ENCODE assay signal across 16 cellular contexts in genomic region chr17:59178266-59178665, GRCh38. TPM values are rescaled to one million over a fixed set of nuclear protein-coding genes. Genes with fewer than 3 reads are reported as not detected.
DNase-seq lines count a peak whose midpoint lies in the region; ATAC-seq and TF ChIP-seq lines count a peak whose summit lies in the region.
"Had no signal": no experiment of that assay in that cellular context is flagged by ENCODE, and none has a peak within 500 bp of the region (broad histone marks: within the 10 kb centered on the region; RNA-seq: fewer than 3 reads in every experiment).

No MANE protein-coding gene starts in this region.

- H3K9me3 Mint-ChIP-seq in activated naive CD8-positive, alpha-beta T cell treated with anti-CD3 and anti-CD28 coated beads, Interleukin-2, amount 10 ng/mL, durations not matched to agents 7 days and 5 days: peaks cover 3% of the 10 kb centered on the region
- no peaks in the 10 kb centered on the region for H3K9me3 Mint-ChIP-seq in activated naive CD8-positive, alpha-beta T cell treated with anti-CD3 and anti-CD28 coated beads, Interleukin-2, amount 50 U/mL, for 24 hours
- peaks cover 7% of the 10 kb centered on the region for H3K9me3 Mint-ChIP-seq in neural crest cell
- H3K9me3 Mint-ChIP-seq: CD4-positive, alpha-beta T cell; GM23338 had no signal

- no peak overlapping the region for H3K4me3 Mint-ChIP-seq in activated naive CD8-positive, alpha-beta T cell treated with anti-CD3 and anti-CD28 coated beads, Interleukin-2, amount 10 ng/mL, durations not matched to agents 7 days and 5 days
- H3K4me3 Mint-ChIP-seq in activated naive CD8-positive, alpha-beta T cell treated with anti-CD3 and anti-CD28 coated beads, Interleukin-2, amount 50 U/mL, for 24 hours: no peak overlapping the region
- H3K4me3 Mint-ChIP-seq in neural crest cell: no peak overlapping the region
- H3K4me3 Mint-ChIP-seq: CD4-positive, alpha-beta T cell; GM23338 had no signal

- no peak for DNase-seq in activated naive CD8-positive, alpha-beta T cell treated with anti-CD3 and anti-CD28 coated beads, Interleukin-2, amount 10 ng/mL, durations not matched to agents 7 days and 5 days
- no peak for DNase-seq in activated naive CD8-positive, alpha-beta T cell treated with anti-CD3 and anti-CD28 coated beads, Interleukin-2, amount 50 U/mL, for 24 hours
- DNase-seq in glomerular visceral epithelial cell (ENCODE audit: extremely low spot score) (peak; percentile 15), neural crest cell (ENCODE audit: low read depth, low spot score) (no peak), activated T-cell treated with anti-CD3 and anti-CD28 coated beads for 4 hours (no peak)
- no peak for DNase-seq in activated CD4-positive, alpha-beta T cell treated with anti-CD3 and anti-CD28 coated beads, Interleukin-2, amount 50 U/mL, for 1 hour
- DNase-seq: CD4-positive, alpha-beta T cell; HCEC 1CT; NCI-H1048; NCI-H1417; NCI-H1694 treated with DMSO at 0.1 percent for 48 hours; NCI-H2081; NCI-H524; NCI-H748 treated with DMSO at 0.1 percent for 48 hours had no signal

- H3K27me3 Mint-ChIP-seq in activated naive CD8-positive, alpha-beta T cell treated with anti-CD3 and anti-CD28 coated beads, Interleukin-2, amount 10 ng/mL, durations not matched to agents 7 days and 5 days: no peaks in the 10 kb centered on the region
- H3K27me3 Mint-ChIP-seq in activated naive CD8-positive, alpha-beta T cell treated with anti-CD3 and anti-CD28 coated beads, Interleukin-2, amount 50 U/mL, for 24 hours: no peaks in the 10 kb centered on the region
- H3K27me3 Mint-ChIP-seq in neural crest cell (ENCODE audit: low read depth): no peaks in the 10 kb centered on the region
- H3K27me3 Mint-ChIP-seq: CD4-positive, alpha-beta T cell had no signal

- POLR2A ChIA-PET in activated naive CD8-positive, alpha-beta T cell treated with anti-CD3 and anti-CD28 coated beads, Interleukin-2, amount 10 ng/mL, durations not matched to agents 7 days and 5 days (lab: Charles Lee): interaction anchor here (0.6 kb wide), 1 partner anchor 70 kb away, joined by 3 read pairs; no protein-coding TSS in a partner anchor

- no peak for TF ChIP-seq CTCF in neural crest cell (conservative IDR thresholded peaks at IDR 0.05)

- no peak for ATAC-seq in activated naive CD8-positive, alpha-beta T cell treated with anti-CD3 and anti-CD28 coated beads, Interleukin-2, amount 10 ng/mL, durations not matched to agents 7 days and 5 days (ENCODE audit: low read depth)
- ATAC-seq in activated naive CD8-positive, alpha-beta T cell treated with anti-CD3 and anti-CD28 coated beads, Interleukin-2, amount 50 U/mL, for 24 hours: no peak
- ATAC-seq in HG03520 (IDR thresholded peaks at IDR 0.05; ENCODE audit: unreplicated experiment): no peak
- ATAC-seq: GM23338 had no signal

- H3K27ac Mint-ChIP-seq in activated naive CD8-positive, alpha-beta T cell treated with anti-CD3 and anti-CD28 coated beads, Interleukin-2, amount 10 ng/mL, durations not matched to agents 7 days and 5 days: peak overlapping the region; percentile 30
- no peak overlapping the region for H3K27ac Mint-ChIP-seq in activated naive CD8-positive, alpha-beta T cell treated with anti-CD3 and anti-CD28 coated beads, Interleukin-2, amount 50 U/mL, for 24 hours
- H3K27ac Mint-ChIP-seq in neural crest cell (ENCODE audit: unreplicated experiment): peak overlapping the region; percentile 67
- H3K27ac Mint-ChIP-seq: CD4-positive, alpha-beta T cell; GM23338 had no signal

- H3K36me3 Mint-ChIP-seq in activated naive CD8-positive, alpha-beta T cell treated with anti-CD3 and anti-CD28 coated beads, Interleukin-2, amount 10 ng/mL, durations not matched to agents 7 days and 5 days: peaks cover 41% of the 10 kb centered on the region
- H3K36me3 Mint-ChIP-seq in activated naive CD8-positive, alpha-beta T cell treated with anti-CD3 and anti-CD28 coated beads, Interleukin-2, amount 50 U/mL, for 24 hours (ENCODE audit: low read depth): peaks cover 7% of the 10 kb centered on the region
- H3K36me3 Mint-ChIP-seq in neural crest cell (ENCODE audit: low read depth): peaks cover 31% of the 10 kb centered on the region

- H3K4me1 Mint-ChIP-seq in activated naive CD8-positive, alpha-beta T cell treated with anti-CD3 and anti-CD28 coated beads, Interleukin-2, amount 10 ng/mL, durations not matched to agents 7 days and 5 days: peaks cover 2% of the 10 kb centered on the region
- no peaks in the 10 kb centered on the region for H3K4me1 Mint-ChIP-seq in activated naive CD8-positive, alpha-beta T cell treated with anti-CD3 and anti-CD28 coated beads, Interleukin-2, amount 50 U/mL, for 24 hours
- H3K4me1 Mint-ChIP-seq in neural crest cell: peaks cover 3% of the 10 kb centered on the region
- H3K4me1 Mint-ChIP-seq: GM23338 had no signal

RNA-seq across cellular contexts. Expression of gene PRR11, which starts 22.7 kb away (rescaled TPM):
- total RNA-seq in activated naive CD8-positive, alpha-beta T cell treated with anti-CD3 and anti-CD28 coated beads, Interleukin-2, amount 10 ng/mL, durations not matched to agents 7 days and 5 days: 10 to 100 TPM; 54.0 to 58.1 TPM
- 77.2 and 78.8 TPM in 2 replicates for total RNA-seq in neural crest cell

RNA-seq across cellular contexts. Expression of gene SKA2, which starts 23.3 kb away (rescaled TPM):
- total RNA-seq in activated naive CD8-positive, alpha-beta T cell treated with anti-CD3 and anti-CD28 coated beads, Interleukin-2, amount 10 ng/mL, durations not matched to agents 7 days and 5 days: 10 to 100 TPM; 71.9 to 80.3 TPM
- 119 and 128 TPM in 2 replicates for total RNA-seq in neural crest cell

RNA-seq across cellular contexts. Expression of gene SMG8, which starts 31.6 kb away (rescaled TPM):
- total RNA-seq in activated naive CD8-positive, alpha-beta T cell treated with anti-CD3 and anti-CD28 coated beads, Interleukin-2, amount 10 ng/mL, durations not matched to agents 7 days and 5 days: 10 to 100 TPM; 15.8 to 16.3 TPM
- 21.2 and 22.9 TPM in 2 replicates for total RNA-seq in neural crest cell

RNA-seq across cellular contexts. Expression of gene GDPD1, which starts 42.0 kb away (rescaled TPM):
- total RNA-seq in activated naive CD8-positive, alpha-beta T cell treated with anti-CD3 and anti-CD28 coated beads, Interleukin-2, amount 10 ng/mL, durations not matched to agents 7 days and 5 days: 1 to 10 TPM; 2.7 to 3.5 TPM
- 10.7 and 13.4 TPM in 2 replicates for total RNA-seq in neural crest cell
